In the genomic region with DNA sequence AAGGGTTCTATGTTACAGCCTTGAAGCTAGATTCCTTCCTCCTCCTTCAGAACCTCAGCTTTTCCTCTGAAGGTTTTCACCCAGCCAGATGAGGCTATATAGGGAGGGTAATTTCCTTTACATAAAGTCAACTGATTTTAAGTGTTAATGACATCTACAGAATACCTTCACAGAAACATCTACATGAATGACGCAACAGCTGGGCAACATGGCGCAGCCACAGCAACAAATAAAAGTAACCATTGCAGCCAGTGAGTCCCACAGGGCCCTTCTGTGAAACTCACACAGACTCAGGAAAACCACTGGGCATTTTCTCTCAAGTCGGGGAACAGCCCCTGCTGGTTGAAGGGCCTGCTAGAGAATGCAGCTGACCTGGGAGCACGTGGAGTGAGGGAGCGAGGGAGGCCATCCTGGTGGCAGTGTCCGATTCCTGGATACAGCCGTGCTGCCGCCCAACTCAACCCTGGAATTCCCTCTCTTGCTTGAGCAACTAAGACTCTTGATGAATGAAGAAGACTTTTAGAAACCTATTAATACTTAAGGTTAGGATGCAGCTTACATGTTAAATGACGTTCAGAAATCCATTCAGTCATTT, we compare ENCODE assay signal across 27 cellular contexts.
"Had no signal": no experiment of that assay in that cellular context is flagged by ENCODE, and none has a peak within 500 bp of the region (broad histone marks: within the 10 kb centered on the region; RNA-seq: fewer than 3 reads in every experiment).

No MANE protein-coding gene starts in this region.

- H3K4me1 ChIP-seq: colonic mucosa, esophagus muscularis mucosa, esophagus squamous epithelium, foreskin keratinocyte, gastrocnemius medialis, gastroesophageal sphincter, heart left ventricle, heart right ventricle had no signal

- H3K4me1 Mint-ChIP-seq: endodermal cell had no signal

- H3K27ac ChIP-seq: colonic mucosa, coronary artery, dorsolateral prefrontal cortex, epithelial cell of prostate, esophagus muscularis mucosa, esophagus squamous epithelium, foreskin keratinocyte, gastrocnemius medialis, gastroesophageal sphincter, heart left ventricle, heart right ventricle had no signal

- H3K27me3 Mint-ChIP-seq: dendritic cell treated with granulocyte-macrophage colony-stimulating factor and Interleukin-4, amounts not matched to agents 40 ng/mL and 50 ng/mL, for 4 days had no signal

- H3K27me3 ChIP-seq: colonic mucosa, dorsolateral prefrontal cortex, esophagus muscularis mucosa, esophagus squamous epithelium, foreskin keratinocyte, gastrocnemius medialis, gastroesophageal sphincter, heart left ventricle, heart right ventricle had no signal

- H3K27ac Mint-ChIP-seq: dendritic cell treated with granulocyte-macrophage colony-stimulating factor and Interleukin-4, amounts not matched to agents 40 ng/mL and 50 ng/mL, for 4 days; effector memory CD8-positive, alpha-beta T cell; endodermal cell had no signal

- H3K9me3 ChIP-seq: colonic mucosa, esophagus muscularis mucosa, esophagus squamous epithelium, gastroesophageal sphincter had no signal

- H3K9me3 Mint-ChIP-seq: endodermal cell had no signal

- H3K36me3 ChIP-seq: colonic mucosa, esophagus muscularis mucosa, esophagus squamous epithelium, gastrocnemius medialis, gastroesophageal sphincter, heart left ventricle, heart right ventricle had no signal

- DNase-seq: colonic mucosa; cortex of kidney; dermis blood vessel endothelial cell; dorsolateral prefrontal cortex; effector CD4-positive, alpha-beta T cell; effector CD8-positive, alpha-beta T cell; effector memory CD4-positive, alpha-beta T cell; effector memory CD8-positive, alpha-beta T cell; endodermal cell; erythroblast; esophagus squamous epithelium; foreskin keratinocyte; foreskin melanocyte; gastrocnemius medialis; glutamatergic neuron; heart left ventricle; heart right ventricle had no signal

- H3K4me3 Mint-ChIP-seq: dendritic cell treated with granulocyte-macrophage colony-stimulating factor and Interleukin-4, amounts not matched to agents 40 ng/mL and 50 ng/mL, for 4 days; effector memory CD8-positive, alpha-beta T cell; endodermal cell had no signal

- ATAC-seq: effector memory CD8-positive, alpha-beta T cell; esophagus mucosa; foreskin keratinocyte; gastrocnemius medialis; gastroesophageal sphincter; heart left ventricle; heart right ventricle had no signal

- H3K4me3 ChIP-seq: colonic mucosa, coronary artery, esophagus muscularis mucosa, esophagus squamous epithelium, gastrocnemius medialis, gastroesophageal sphincter, heart left ventricle, heart right ventricle had no signal

- FAIRE-seq: colon, endometrium, endothelial cell of umbilical vein, frontal cortex had no signal
